Comparison of ENCODE assay signal across 8 cellular contexts in the genomic region with DNA sequence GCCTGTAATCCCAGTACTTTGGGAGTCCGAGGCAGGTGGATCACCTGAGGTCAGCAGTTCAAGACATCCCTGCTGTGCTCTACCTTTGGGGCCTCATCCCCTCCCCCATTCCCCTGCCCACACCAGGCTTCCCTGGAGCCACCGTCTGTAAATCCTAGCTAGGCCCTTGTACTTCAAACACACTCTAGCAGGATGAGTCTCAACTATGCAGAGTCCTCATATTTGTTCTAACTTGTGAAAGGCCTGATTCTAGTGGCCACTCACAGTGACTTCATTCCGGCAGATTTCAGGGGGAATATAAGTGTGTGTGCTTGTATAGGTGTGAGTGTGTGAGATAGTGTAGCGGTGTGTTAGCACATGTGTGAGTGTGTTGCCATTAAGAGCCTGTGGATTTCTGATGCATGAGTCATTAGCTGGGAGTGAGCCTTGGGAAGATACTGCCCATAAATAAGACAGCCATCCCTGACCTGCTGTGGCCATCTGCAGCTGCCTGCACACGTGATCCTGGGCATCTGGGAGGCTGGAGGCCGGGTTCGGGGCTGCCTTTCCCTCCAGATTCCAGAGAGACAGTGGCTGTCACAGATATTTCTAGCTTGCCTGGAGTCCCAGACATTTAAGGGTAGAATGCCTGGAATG. TPM values are rescaled to one million over a fixed set of nuclear protein-coding genes. Genes with fewer than 3 reads are reported as not detected.
DNase-seq lines count a peak whose midpoint lies in the region; ATAC-seq and TF ChIP-seq lines count a peak whose summit lies in the region.

No MANE protein-coding gene starts in this region.

- H3K9ac ChIP-seq in PC-3 (ENCODE audit: low read length) (no peak overlapping the region), Karpas-422 (ENCODE audit: low read length) (no peak overlapping the region)

- peak; percentile 87 for DNase-seq in ELF-1 (ENCODE audit: low read depth, low spot score)
- DNase-seq in PC-3 = peak; percentile 71
- no peak for DNase-seq in progenitor cell of endocrine pancreas (ENCODE audit: low spot score, unreplicated experiment)
- no peak for DNase-seq in stimulated activated CD4-positive, alpha-beta T cell treated with anti-CD3 and anti-CD28 coated beads, Interleukin-12 subunit alpha, Interleukin-12 subunit beta, amount 100 ng/mL, for 4 hours
- no peak for DNase-seq in Karpas-422
- DNase-seq in MV-4-11 (lab: John Stamatoyannopoulos, UW) = no peak

- peak overlapping the region; percentile 77 for H3K4me3 Mint-ChIP-seq in progenitor cell of endocrine pancreas (ENCODE audit: low read depth)

- no peak overlapping the region for H3K27ac ChIP-seq in PC-3 (ENCODE audit: low read length)
- H3K27ac ChIP-seq in Karpas-422 (ENCODE audit: low read length) = no peak overlapping the region

- H3K27me3 ChIP-seq in PC-3 (ENCODE audit: low read length) = peaks cover 21% of the 10 kb centered on the region
- H3K27me3 ChIP-seq in Karpas-422 (ENCODE audit: low read length) = no peaks in the 10 kb centered on the region; the same call in 1 of the 2 replicates

- H3K4me3 ChIP-seq in PC-3 (ENCODE audit: low read length) (no peak overlapping the region), Karpas-422 (ENCODE audit: low read length) (no peak overlapping the region)

- no peaks in the 10 kb centered on the region for H3K36me3 ChIP-seq in PC-3 (ENCODE audit: low read depth, low read length)
- no peaks in the 10 kb centered on the region for H3K36me3 ChIP-seq in Karpas-422 (ENCODE audit: insufficient read depth, low read length)

- POLR2A ChIA-PET in PC-3 (lab: Charles Lee; ENCODE audit: unreplicated experiment) = no interaction called here

- no peaks in the 10 kb centered on the region for H3F3A ChIP-seq in PC-3 (ENCODE audit: low read length, unreplicated experiment)

- H3K79me2 ChIP-seq in PC-3 (ENCODE audit: low read length) (no peaks in the 10 kb centered on the region), Karpas-422 (ENCODE audit: low read length) (no peaks in the 10 kb centered on the region)

- no peaks in the 10 kb centered on the region for H3K9me3 ChIP-seq in PC-3 (ENCODE audit: low read length)
- H3K9me3 ChIP-seq in Karpas-422 (ENCODE audit: low read length) = no peaks in the 10 kb centered on the region

- H3K4me1 Mint-ChIP-seq in progenitor cell of endocrine pancreas (ENCODE audit: low read depth) = peaks cover 11% of the 10 kb centered on the region

- H3K9me2 ChIP-seq in PC-3 (replicated peaks; ENCODE audit: low read length) (no peaks in the 10 kb centered on the region), Karpas-422 (replicated peaks; ENCODE audit: insufficient read depth, low read length) (no peaks in the 10 kb centered on the region)

- ATAC-seq in PC-3 (peak; percentile 84), esophagus mucosa (peak; percentile 48), GM18520 (IDR thresholded peaks at IDR 0.05; ENCODE audit: unreplicated experiment) (no peak)

- TF ChIP-seq CTCF in PC-3 (conservative IDR thresholded peaks at IDR 0.05; ENCODE audit: low read depth, low read length) (no peak), progenitor cell of endocrine pancreas (IDR thresholded peaks at IDR 0.05; ENCODE audit: unreplicated experiment) (no peak)

- H2AFZ ChIP-seq in PC-3 (ENCODE audit: low read length) = no peak overlapping the region
- H2AFZ ChIP-seq in Karpas-422 (ENCODE audit: low read length) = no peak overlapping the region

- no peaks in the 10 kb centered on the region for H3K9me3 Mint-ChIP-seq in progenitor cell of endocrine pancreas (ENCODE audit: low read depth)

- H3K27ac Mint-ChIP-seq in progenitor cell of endocrine pancreas = peak overlapping the region; percentile 40

- no TSS peak for BruUV-seq in PC-3 (replicated peaks; lab: Mats Ljungman, UMichigan)

- no peaks in the 10 kb centered on the region for H3K36me3 Mint-ChIP-seq in progenitor cell of endocrine pancreas (ENCODE audit: insufficient read depth)

- no peak overlapping the region for H3K4me2 ChIP-seq in PC-3 (ENCODE audit: low read length)
- H3K4me2 ChIP-seq in Karpas-422 (ENCODE audit: low read depth, low read length, poor library complexity, severe bottlenecking) = no peak overlapping the region

- H3K27me3 Mint-ChIP-seq in progenitor cell of endocrine pancreas = peaks cover 45% of the 10 kb centered on the region

- H4K20me1 ChIP-seq in PC-3 (ENCODE audit: low read length) (no peaks in the 10 kb centered on the region), Karpas-422 (ENCODE audit: insufficient read depth, low read depth, low read length) (no peaks in the 10 kb centered on the region; the same call in 1 of the 2 replicates)

- intact Hi-C loops in PC-3 (cut with micrococcal nuclease) = loop anchor here (5.0 kb wide), 1 partner anchor 100 kb away; no protein-coding TSS in a partner anchor

- CTCF ChIA-PET in PC-3 (lab: Charles Lee) = interaction anchor here (0.5 kb wide), 1 partner anchor 209 kb away, joined by 3 read pairs; no protein-coding TSS in a partner anchor

- peaks cover 9% of the 10 kb centered on the region for H3K4me1 ChIP-seq in PC-3 (ENCODE audit: insufficient read depth, low read length)
- H3K4me1 ChIP-seq in Karpas-422 (ENCODE audit: low read length) = peaks cover 18% of the 10 kb centered on the region

RNA-seq across cellular contexts. Expression of a gene that starts 1.7 kb away (rescaled TPM):
- 1.7 and 3.5 TPM in 2 replicates for total RNA-seq in PC-3 (2014; rRNA removed)
- total RNA-seq in esophagus mucosa = 0.16 TPM
- 17.6 and 21.5 TPM in 2 replicates for total RNA-seq in progenitor cell of endocrine pancreas
- 0.04 TPM in 1 of 2 replicates, not detected in the other for total RNA-seq in Karpas-422 (2014; rRNA removed; shearing (Covaris generic); ENCODE audit: low replicate concordance)

RNA-seq across cellular contexts. Expression of a gene that starts 12.8 kb away (rescaled TPM):
- 2.3 and 4.1 TPM in 2 replicates for total RNA-seq in PC-3 (2014; rRNA removed)
- not detected for total RNA-seq in esophagus mucosa
- 0.41 and 1.3 TPM in 2 replicates for total RNA-seq in progenitor cell of endocrine pancreas
- 0.30 and 0.61 TPM in 2 replicates for total RNA-seq in Karpas-422 (2014; rRNA removed; shearing (Covaris generic); ENCODE audit: low replicate concordance)

RNA-seq across cellular contexts. Expression of a gene that starts 33.1 kb away (rescaled TPM):
- not detected in 2 replicates for total RNA-seq in PC-3 (2014; rRNA removed)
- total RNA-seq in esophagus mucosa = 0.04 TPM
- not detected in 2 replicates for total RNA-seq in progenitor cell of endocrine pancreas
- 0.30 and 0.61 TPM in 2 replicates for total RNA-seq in Karpas-422 (2014; rRNA removed; shearing (Covaris generic); ENCODE audit: low replicate concordance)

RNA-seq across cellular contexts. Expression of a gene that starts 39.7 kb away (rescaled TPM):
- total RNA-seq in PC-3 (2014; rRNA removed) (1.3 and 2.0 TPM in 2 replicates), esophagus mucosa (2.7 TPM), progenitor cell of endocrine pancreas (0.58 and 0.69 TPM in 2 replicates)
- total RNA-seq in Karpas-422 (2014; rRNA removed; shearing (Covaris generic); ENCODE audit: low replicate concordance) = 2.6 TPM in 1 of 2 replicates, not detected in the other

Comparison
In these comparisons a context has a peak if more than half of its experiments do, and no peak if none do; other contexts are left out.
1. DNase-seq: peak in ELF-1 (single experiment) and PC-3 (single experiment); none in progenitor cell of endocrine pancreas (single experiment), stimulated activated CD4-positive, alpha-beta T cell treated with anti-CD3 and anti-CD28 coated beads, Interleukin-12 subunit alpha, Interleukin-12 subunit beta, amount 100 ng/mL, for 4 hours (single experiment), Karpas-422 (single experiment) and MV-4-11 (single experiment).